Comparison of ENCODE assay signal across 8 cellular contexts in genomic region chrX:48003758-48004457, GRCh38. TPM values are rescaled to one million over a fixed set of nuclear protein-coding genes. Genes with fewer than 3 reads are reported as not detected.
DNase-seq lines count a peak whose midpoint lies in the region; ATAC-seq and TF ChIP-seq lines count a peak whose summit lies in the region.

Gene ZNF182, minus strand, starts transcription at chrX:48003989. Its CDS starts 1,380 bp downstream, at chrX:48002609.

- no peaks in the 10 kb centered on the region for H3K9me3 ChIP-seq in gastroesophageal sphincter

- no peaks in the 10 kb centered on the region for H3K36me3 ChIP-seq in gastroesophageal sphincter

- WGBS in gastroesophageal sphincter (ENCODE audit: low coverage in 1 of 2), 2 donors, result 0 to 26% methylated on average over 3 to 5 of the region's 34 CpGs

- TF ChIP-seq EP300 in gastroesophageal sphincter (IDR thresholded peaks at IDR 0.05), result no peak

- H3K27ac Mint-ChIP-seq in activated naive CD4-positive, alpha-beta T cell treated with anti-CD3 and anti-CD28 coated beads, Interleukin-2, amount 10 ng/mL, durations not matched to agents 7 days and 5 days, result peak within 1 kb of the TSS; percentile 100

- peak within 1 kb of the TSS; percentile 98 for H3K4me3 Mint-ChIP-seq in activated naive CD4-positive, alpha-beta T cell treated with anti-CD3 and anti-CD28 coated beads, Interleukin-2, amount 10 ng/mL, durations not matched to agents 7 days and 5 days

- in situ Hi-C loops in SK-MEL-5 (cut with HindIII; ENCODE audit: low pct_unique_long_range_greater_than_20kb, low sequenced_read_pairs), result no loop called here

- TF ChIP-seq CTCF in gastroesophageal sphincter (IDR thresholded peaks at IDR 0.05), result no peak

- peak within 1 kb of the TSS; percentile 61 to 92 for H3K4me3 ChIP-seq in gastroesophageal sphincter

- peaks cover 0 to 15% (median 0%) of the 10 kb centered on the region in 3 donors for H3K4me1 ChIP-seq in gastroesophageal sphincter

- peaks cover 33% of the 10 kb centered on the region for H3K36me3 Mint-ChIP-seq in activated naive CD4-positive, alpha-beta T cell treated with anti-CD3 and anti-CD28 coated beads, Interleukin-2, amount 10 ng/mL, durations not matched to agents 7 days and 5 days

- H3K27me3 ChIP-seq in gastroesophageal sphincter, result no peaks in the 10 kb centered on the region

- TF ChIP-seq POLR2A in gastroesophageal sphincter (IDR thresholded peaks at IDR 0.05), result peak in 1 of 2 donors; percentile 30

- peaks cover 6% of the 10 kb centered on the region for H3K9me3 Mint-ChIP-seq in activated naive CD4-positive, alpha-beta T cell treated with anti-CD3 and anti-CD28 coated beads, Interleukin-2, amount 10 ng/mL, durations not matched to agents 7 days and 5 days

- peak; percentile 97 for ATAC-seq in gastroesophageal sphincter

- H3K4me1 Mint-ChIP-seq in activated naive CD4-positive, alpha-beta T cell treated with anti-CD3 and anti-CD28 coated beads, Interleukin-2, amount 10 ng/mL, durations not matched to agents 7 days and 5 days, result peaks cover 28% of the 10 kb centered on the region

- POLR2A ChIA-PET in HEK293T (lab: Yijun Ruan, JAX), result no interaction called here

- H3K27ac ChIP-seq in gastroesophageal sphincter (peak within 1 kb of the TSS; percentile 57 to 81 (median 80)), substantia nigra (ENCODE audit: low read depth, low read length, poor library complexity, severe bottlenecking) (peak within 1 kb of the TSS; percentile 64)

- CTCF ChIA-PET in HEK293T (lab: Yijun Ruan, JAX), result no interaction called here
- CTCF ChIA-PET in activated naive CD4-positive, alpha-beta T cell treated with anti-CD3 and anti-CD28 coated beads, Interleukin-2, amount 10 ng/mL, durations not matched to agents 7 days and 5 days (lab: Charles Lee), result no interaction called here

- H3K27me3 Mint-ChIP-seq in activated naive CD4-positive, alpha-beta T cell treated with anti-CD3 and anti-CD28 coated beads, Interleukin-2, amount 10 ng/mL, durations not matched to agents 7 days and 5 days, result no peaks in the 10 kb centered on the region

- DNase-seq in GM03348 (ENCODE audit: low spot score) (peak; percentile 97), HEK293T (ENCODE audit: extremely low spot score) (peak; percentile 95), NAMALWA (ENCODE audit: low spot score) (peak; percentile 96), SK-MEL-5 (ENCODE audit: low read depth, low spot score) (peak; percentile 91), non-pigmented ciliary epithelial cell (ENCODE audit: low read depth) (peak; percentile 36), substantia nigra (lab: John Stamatoyannopoulos, UW) (peak; percentile 36 to 89 (median 77))
- peak; percentile 95 for DNase-seq in activated naive CD4-positive, alpha-beta T cell treated with anti-CD3 and anti-CD28 coated beads, Interleukin-2, amount 10 ng/mL, durations not matched to agents 7 days and 5 days

TF ChIP-seq in HEK293T, 16 proteins besides CTCF, POLR2A, EP300 and RAD21:
- no peak for TF ChIP-seq ARNT (IDR thresholded peaks at IDR 0.05)
- peak; percentile 97 for TF ChIP-seq FOXK2 (IDR thresholded peaks at IDR 0.05)
- peak; percentile 53 for TF ChIP-seq L3MBTL2 (conservative IDR thresholded peaks at IDR 0.05)
- TF ChIP-seq ELF4 (IDR thresholded peaks at IDR 0.05), result peak; percentile 85

RNA-seq across cellular contexts. Expression of gene ZNF182, which starts in this region (rescaled TPM):
- total RNA-seq in SK-MEL-5 (2014; rRNA removed; shearing (Covaris generic)), result 3.9 and 5.2 TPM in 2 replicates
- 3.6 and 4.5 TPM in 2 replicates for polyA plus RNA-seq in SK-MEL-5 (2015; cell fraction: cytosol; rRNA removed)
- 19.9 and 20.5 TPM in 2 replicates for polyA plus RNA-seq in SK-MEL-5 (2015; cell fraction: nucleus; rRNA removed)
- total RNA-seq in gastroesophageal sphincter, result 1 to 10 TPM; 2.8 to 5.8 (median 3.8) TPM

Comparison
In these comparisons a context has a peak if more than half of its experiments do, and no peak if none do; other contexts are left out.
1. Peak in every context shown above with its lines: DNase-seq, ATAC-seq, H3K4me3 ChIP-seq and H3K27ac ChIP-seq.
2. DNase-seq: peak in every context shown above with its lines; median percentile 97 in GM03348; 96 in NAMALWA; 95 in HEK293T; 95 in activated naive CD4-positive, alpha-beta T cell treated with anti-CD3 and anti-CD28 coated beads, Interleukin-2, amount 10 ng/mL, durations not matched to agents 7 days and 5 days; 91 in SK-MEL-5; 77 in substantia nigra; 36 in non-pigmented ciliary epithelial cell.